ENCODE assay signal across 19 cellular contexts in genomic region chr7:34128762-34129161, GRCh38.
DNase-seq lines count a peak whose midpoint lies in the region; ATAC-seq and TF ChIP-seq lines count a peak whose summit lies in the region.
"Had no signal": no experiment of that assay in that cellular context is flagged by ENCODE, and none has a peak within 500 bp of the region (broad histone marks: within the 10 kb centered on the region; RNA-seq: fewer than 3 reads in every experiment).

No MANE protein-coding gene starts in this region.

- peaks cover 13% of the 10 kb centered on the region for H3K9me3 Mint-ChIP-seq in HFFc6
- peaks cover 21% of the 10 kb centered on the region for H3K9me3 Mint-ChIP-seq in CD8-positive, alpha-beta T cell

- DNase-seq in AG20443 (ENCODE audit: low spot score), result peak; percentile 30
- DNase-seq in HFFc6, result peak; percentile 66
- peak; percentile 70 for DNase-seq in SK-N-MC (ENCODE audit: low read depth, low spot score)
- peak; percentile 36 to 69 for DNase-seq in foreskin fibroblast
- no peak for DNase-seq in omental fat pad (ENCODE audit: low spot score)
- DNase-seq in stimulated activated CD4-positive, alpha-beta T cell treated with anti-CD3 and anti-CD28 coated beads, Interleukin-4, amount 100 ng/mL, for 1 hour, result no peak
- no peak for DNase-seq in G401 (ENCODE audit: low spot score)
- DNase-seq in CD8-positive, alpha-beta T cell, result no peak
- DNase-seq: activated CD4-positive, CD25-positive, alpha-beta regulatory T cell treated with anti-CD3 and anti-CD28 coated beads, Interleukin-2, amount 50 U/mL, for 72 hours; activated CD8-positive, alpha-beta memory T cell treated with anti-CD3 and anti-CD28 coated beads, Interleukin-2, amount 50 U/mL, for 48 hours; activated naive CD4-positive, alpha-beta T cell treated with anti-CD3 and anti-CD28 coated beads, Interleukin-2, amount 10 ng/mL, durations not matched to agents 7 days and 5 days; NCI-H1930; NCI-H774; retina; stimulated activated CD4-positive, alpha-beta T cell treated with anti-CD3 and anti-CD28 coated beads, Interleukin-1b, Interleukin-23, amount 100 ng/mL, for 48 hours; stimulated activated CD8-positive, alpha-beta memory T cell treated with anti-CD3 and anti-CD28 coated beads, Interleukin-4, amount 100 ng/mL, for 48 hours; T-helper 2 cell had no signal

- H3K27ac Mint-ChIP-seq in HFFc6, result no peak overlapping the region; the same call in 1 of the 2 replicates
- H3K27ac Mint-ChIP-seq in CD8-positive, alpha-beta T cell, result no peak overlapping the region
- H3K27ac Mint-ChIP-seq: activated naive CD4-positive, alpha-beta T cell treated with anti-CD3 and anti-CD28 coated beads, Interleukin-2, amount 10 ng/mL, durations not matched to agents 7 days and 5 days; B cell had no signal

- H3K36me3 ChIP-seq in SK-N-MC (ENCODE audit: insufficient read depth, low read length), result no peaks in the 10 kb centered on the region
- H3K36me3 ChIP-seq in CD8-positive, alpha-beta T cell (ENCODE audit: insufficient read depth, low read length), result no peaks in the 10 kb centered on the region

- POLR2A ChIA-PET in CD8-positive, alpha-beta T cell (lab: Charles Lee), result no interaction called here

- in situ Hi-C loops in G401 (cut with HindIII; ENCODE audit: low sequenced_read_pairs), result no loop called here

- no peak overlapping the region for H3K4me3 Mint-ChIP-seq in HFFc6
- no peak overlapping the region for H3K4me3 Mint-ChIP-seq in CD8-positive, alpha-beta T cell
- H3K4me3 Mint-ChIP-seq: activated naive CD4-positive, alpha-beta T cell treated with anti-CD3 and anti-CD28 coated beads, Interleukin-2, amount 10 ng/mL, durations not matched to agents 7 days and 5 days; B cell had no signal

- intact Hi-C loops in CD8-positive, alpha-beta T cell (cut with DNase I, micrococcal nuclease), result no loop called here

- no peaks in the 10 kb centered on the region for H3K9me3 ChIP-seq in SK-N-MC (ENCODE audit: low read depth, low read length)
- peaks cover 11% of the 10 kb centered on the region for H3K9me3 ChIP-seq in CD8-positive, alpha-beta T cell (ENCODE audit: low read length)

- no peak overlapping the region for H3K9ac ChIP-seq in SK-N-MC (ENCODE audit: insufficient read length)

- ATAC-seq in omental fat pad (ENCODE audit: low FRiP score), result no peak
- ATAC-seq in CD8-positive, alpha-beta T cell, result no peak

- no peaks in the 10 kb centered on the region for H3K4me1 ChIP-seq in CD8-positive, alpha-beta T cell (ENCODE audit: insufficient read depth, low read length)

- H3K27me3 ChIP-seq in CD8-positive, alpha-beta T cell (ENCODE audit: insufficient read depth, low read length), result no peaks in the 10 kb centered on the region

- CTCF ChIA-PET in CD8-positive, alpha-beta T cell (lab: Charles Lee), result no interaction called here

- H3K4me3 ChIP-seq in SK-N-MC (0 out of 2 replicates have a peak overlapping the region, but pooled peaks have one; percentile 23), foreskin fibroblast (ENCODE audit: low read depth in 1 of 2, low read length in 2 of 2) (no peak overlapping the region)
- H3K4me3 ChIP-seq in CD8-positive, alpha-beta T cell (ENCODE audit: low read depth, low read length), result no peak overlapping the region
- H3K4me3 ChIP-seq: lung had no signal

- H3K27me3 Mint-ChIP-seq in HFFc6 (ENCODE audit: insufficient read depth), result peaks cover 1% of the 10 kb centered on the region
- H3K27me3 Mint-ChIP-seq in CD8-positive, alpha-beta T cell (ENCODE audit: low read depth), result peaks cover 4% of the 10 kb centered on the region
- H3K27me3 Mint-ChIP-seq: activated naive CD4-positive, alpha-beta T cell treated with anti-CD3 and anti-CD28 coated beads, Interleukin-2, amount 10 ng/mL, durations not matched to agents 7 days and 5 days; B cell had no signal

- H3K4me1 Mint-ChIP-seq in HFFc6 (ENCODE audit: low read depth), result peaks cover 53% of the 10 kb centered on the region
- H3K4me1 Mint-ChIP-seq in CD8-positive, alpha-beta T cell (ENCODE audit: low read depth), result no peaks in the 10 kb centered on the region
- H3K4me1 Mint-ChIP-seq: activated naive CD4-positive, alpha-beta T cell treated with anti-CD3 and anti-CD28 coated beads, Interleukin-2, amount 10 ng/mL, durations not matched to agents 7 days and 5 days; B cell had no signal

- TF ChIP-seq CTCF in HFFc6 (IDR thresholded peaks at IDR 0.05) (no peak), foreskin fibroblast (IDR thresholded peaks at IDR 0.05; ENCODE audit: low read depth, low read length) (no peak), omental fat pad (IDR thresholded peaks at IDR 0.05) (no peak)
- no peak for TF ChIP-seq CTCF in CD8-positive, alpha-beta T cell (IDR thresholded peaks at IDR 0.05)

- H3K27ac ChIP-seq in SK-N-MC, result no peak overlapping the region; the same call in 1 of the 2 replicates
- no peak overlapping the region for H3K27ac ChIP-seq in CD8-positive, alpha-beta T cell (ENCODE audit: low read depth, low read length)

- peaks cover 30% of the 10 kb centered on the region for H3K36me3 Mint-ChIP-seq in HFFc6 (ENCODE audit: low read depth)
- no peaks in the 10 kb centered on the region for H3K36me3 Mint-ChIP-seq in CD8-positive, alpha-beta T cell
- H3K36me3 Mint-ChIP-seq: activated naive CD4-positive, alpha-beta T cell treated with anti-CD3 and anti-CD28 coated beads, Interleukin-2, amount 10 ng/mL, durations not matched to agents 7 days and 5 days had no signal

Comparison
In these comparisons a context has a peak if more than half of its experiments do, and no peak if none do; other contexts are left out.
1. DNase-seq: peak in AG20443 (single experiment), HFFc6 (single experiment), SK-N-MC (single experiment) and foreskin fibroblast (2 of 2); none in omental fat pad (single experiment), stimulated activated CD4-positive, alpha-beta T cell treated with anti-CD3 and anti-CD28 coated beads, Interleukin-4, amount 100 ng/mL, for 1 hour (single experiment), G401 (single experiment) and CD8-positive, alpha-beta T cell (0 of 7).